Comparison of ENCODE assay signal across 22 cellular contexts in genomic region chr2:56361844-56362243, GRCh38.
"Had no signal": no experiment of that assay in that cellular context is flagged by ENCODE, and none has a peak within 500 bp of the region (broad histone marks: within the 10 kb centered on the region; RNA-seq: fewer than 3 reads in every experiment).

No MANE protein-coding gene starts in this region.

- H3K4me1 ChIP-seq: SJSA1 had no signal

- DNase-seq: Karpas-422, KG1, MM.1S, NCI-H1092 treated with DMSO at 0.1 percent for 48 hours, NCI-H1436, NCI-H187, NCI-H2029, NCI-H2081 treated with DMSO at 0.1 percent for 48 hours, NCI-H2171, NCI-H226, NCI-H446, NCI-H510A, NCI-H524 treated with DMSO at 0.1 percent for 48 hours, NCI-H69, NCI-H774, Right ventricle myocardium superior, RPMI8226, SIG-M5 had no signal

- H3K9me3 ChIP-seq: SJSA1 had no signal

- H3K27ac ChIP-seq: HL-60, SJSA1, SK-N-MC had no signal

- H3K4me3 ChIP-seq: SJSA1, SK-N-MC had no signal

- H3K36me3 ChIP-seq: SJSA1 had no signal

- FAIRE-seq: RCC 7860 had no signal
